32 cellular contexts compared by ENCODE assay signal in genomic region chr3:164604687-164605086, GRCh38.
"Had no signal": no experiment of that assay in that cellular context is flagged by ENCODE, and none has a peak within 500 bp of the region (broad histone marks: within the 10 kb centered on the region; RNA-seq: fewer than 3 reads in every experiment).

No MANE protein-coding gene starts in this region.

- H3K4me1 ChIP-seq: esophagus squamous epithelium, heart right ventricle, pancreas, testis, tibial nerve, upper lobe of left lung had no signal

- H3K9me3 ChIP-seq: esophagus squamous epithelium, mucosa of descending colon, neutrophil, pancreas, testis, upper lobe of left lung had no signal

- H3K27ac ChIP-seq: coronary artery, esophagus squamous epithelium, heart right ventricle, neutrophil, pancreas, testis, tibial nerve, upper lobe of left lung had no signal

- H3K4me1 Mint-ChIP-seq: immature natural killer cell; memory B cell; mesothelial cell of epicardium; naive B cell; neural crest cell; stimulated activated effector memory CD8-positive, alpha-beta T cell treated with anti-CD3 and anti-CD28 coated beads, Interleukin-12 subunit alpha, Interleukin-12 subunit beta, amount 100 ng/mL, for 72 hours had no signal

- H3K27me3 ChIP-seq: esophagus squamous epithelium, heart right ventricle, neutrophil, pancreas, testis, tibial nerve, upper lobe of left lung had no signal

- H3K36me3 Mint-ChIP-seq: immature natural killer cell; memory B cell; mesothelial cell of epicardium; naive B cell; natural killer cell treated with Interleukin-12 subunit alpha and Interleukin-12 subunit beta and Interleukin-15 and Interleukin-18, amount 100 ng/mL, for 72 hours; stimulated activated effector memory CD8-positive, alpha-beta T cell treated with anti-CD3 and anti-CD28 coated beads, Interleukin-12 subunit alpha, Interleukin-12 subunit beta, amount 100 ng/mL, for 72 hours had no signal

- H3K27me3 Mint-ChIP-seq: memory B cell; naive B cell; natural killer cell treated with Interleukin-12 subunit alpha and Interleukin-12 subunit beta and Interleukin-15 and Interleukin-18, amount 100 ng/mL, for 72 hours had no signal

- H3K4me3 Mint-ChIP-seq: immature natural killer cell; memory B cell; mesothelial cell of epicardium; naive B cell; natural killer cell treated with Interleukin-12 subunit alpha and Interleukin-12 subunit beta and Interleukin-15 and Interleukin-18, amount 100 ng/mL, for 72 hours; neural crest cell; stimulated activated effector memory CD8-positive, alpha-beta T cell treated with anti-CD3 and anti-CD28 coated beads, Interleukin-12 subunit alpha, Interleukin-12 subunit beta, amount 100 ng/mL, for 72 hours had no signal

- DNase-seq: dermis blood vessel endothelial cell; effector memory CD4-positive, alpha-beta T cell; erythroblast; esophagus squamous epithelium; foreskin melanocyte; glutamatergic neuron; heart right ventricle; hippocampal formation; immature natural killer cell; islet precursor cell; kidney glomerular epithelial cell; left colon; mucosa of descending colon; naive B cell; pancreas; stimulated activated CD4-positive, alpha-beta T cell treated with anti-CD3 and anti-CD28 coated beads, Interleukin-2, amount 100 ng/mL, for 24 hours; stimulated activated CD4-positive, alpha-beta T cell treated with anti-CD3 and anti-CD28 coated beads, Interleukin-4, amount 100 ng/mL, for 24 hours; stimulated activated naive CD8-positive, alpha-beta T cell treated with anti-CD3 and anti-CD28 coated beads, Interleukin-15, Interleukin-2, amounts not matched to agents 100 U/mL and 50 U/mL, for 24 hours; substantia nigra; testis; upper lobe of left lung had no signal

- H3K9me3 Mint-ChIP-seq: memory B cell had no signal

- ATAC-seq: heart right ventricle; left colon; mucosa of descending colon; natural killer cell treated with Interleukin-12 subunit alpha and Interleukin-12 subunit beta and Interleukin-15 and Interleukin-18, amount 100 ng/mL, for 72 hours; sciatic nerve; stimulated activated effector memory CD8-positive, alpha-beta T cell treated with anti-CD3 and anti-CD28 coated beads, Interleukin-12 subunit alpha, Interleukin-12 subunit beta, amount 100 ng/mL, for 72 hours; stimulated activated naive CD8-positive, alpha-beta T cell treated with anti-CD3 and anti-CD28 coated beads, Interleukin-15, Interleukin-2, amounts not matched to agents 100 U/mL and 50 U/mL, for 24 hours had no signal

- H3K36me3 ChIP-seq: esophagus squamous epithelium, heart right ventricle, neutrophil, pancreas, tibial nerve, upper lobe of left lung had no signal

- H3K4me3 ChIP-seq: coronary artery, esophagus squamous epithelium, heart right ventricle, lung, mucosa of descending colon, pancreas, testis, tibial nerve, upper lobe of left lung had no signal

- H3K27ac Mint-ChIP-seq: immature natural killer cell; memory B cell; mesothelial cell of epicardium; naive B cell; natural killer cell treated with Interleukin-12 subunit alpha and Interleukin-12 subunit beta and Interleukin-15 and Interleukin-18, amount 100 ng/mL, for 72 hours; stimulated activated effector memory CD8-positive, alpha-beta T cell treated with anti-CD3 and anti-CD28 coated beads, Interleukin-12 subunit alpha, Interleukin-12 subunit beta, amount 100 ng/mL, for 72 hours had no signal

- FAIRE-seq: pancreas, urothelium cell line had no signal
